In genomic region chr16:87410958-87411357, GRCh38 we compare ENCODE assay signal across 2 cellular contexts.
TF ChIP-seq lines count a peak whose summit lies in the region.

No MANE protein-coding gene starts in this region.

TF ChIP-seq in K562, 482 proteins besides CTCF, POLR2A, EP300 and RAD21:
- no peak for TF ChIP-seq ZNF75A (CRISPR knock-in tag; IDR thresholded peaks at IDR 0.05)
- TF ChIP-seq ZBTB33 (CRISPR knock-in tag; IDR thresholded peaks at IDR 0.05), result peak; percentile 86
- TF ChIP-seq BRF1 (IDR thresholded peaks at IDR 0.05; ENCODE audit: borderline replicate concordance, extremely low read depth, insufficient read length), result no peak

TF ChIP-seq in HepG2, 621 proteins besides CTCF, POLR2A, EP300 and RAD21:
- TF ChIP-seq ELF3 (CRISPR knock-in tag; IDR thresholded peaks at IDR 0.05) (no peak), ZBTB33 (CRISPR knock-in tag; IDR thresholded peaks at IDR 0.05) (peak; percentile 93), ZNF687 (CRISPR knock-in tag; IDR thresholded peaks at IDR 0.05) (peak; percentile 29; the same call in 1 of the 2 replicates)
- TF ChIP-seq, protein P1, sequence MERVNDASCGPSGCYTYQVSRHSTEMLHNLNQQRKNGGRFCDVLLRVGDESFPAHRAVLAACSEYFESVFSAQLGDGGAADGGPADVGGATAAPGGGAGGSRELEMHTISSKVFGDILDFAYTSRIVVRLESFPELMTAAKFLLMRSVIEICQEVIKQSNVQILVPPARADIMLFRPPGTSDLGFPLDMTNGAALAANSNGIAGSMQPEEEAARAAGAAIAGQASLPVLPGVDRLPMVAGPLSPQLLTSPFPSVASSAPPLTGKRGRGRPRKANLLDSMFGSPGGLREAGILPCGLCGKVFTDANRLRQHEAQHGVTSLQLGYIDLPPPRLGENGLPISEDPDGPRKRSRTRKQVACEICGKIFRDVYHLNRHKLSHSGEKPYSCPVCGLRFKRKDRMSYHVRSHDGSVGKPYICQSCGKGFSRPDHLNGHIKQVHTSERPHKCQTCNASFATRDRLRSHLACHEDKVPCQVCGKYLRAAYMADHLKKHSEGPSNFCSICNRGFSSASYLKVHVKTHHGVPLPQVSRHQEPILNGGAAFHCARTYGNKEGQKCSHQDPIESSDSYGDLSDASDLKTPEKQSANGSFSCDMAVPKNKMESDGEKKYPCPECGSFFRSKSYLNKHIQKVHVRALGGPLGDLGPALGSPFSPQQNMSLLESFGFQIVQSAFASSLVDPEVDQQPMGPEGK (CRISPR knock-in tag; IDR thresholded peaks at IDR 0.05), result 0 out of 2 replicates have a peak, but pooled peaks have one; percentile 37
TF ChIP-seq in HepG2: peak in this region for 3.
